In genomic region chr5:69517763-69518212, GRCh38 we compare ENCODE assay signal across 9 cellular contexts. TPM values are rescaled to one million over a fixed set of nuclear protein-coding genes. Genes with fewer than 3 reads are reported as not detected.
DNase-seq lines count a peak whose midpoint lies in the region; ATAC-seq and TF ChIP-seq lines count a peak whose summit lies in the region.
"Had no signal": no experiment of that assay in that cellular context is flagged by ENCODE, and none has a peak within 500 bp of the region (broad histone marks: within the 10 kb centered on the region; RNA-seq: fewer than 3 reads in every experiment).

No MANE protein-coding gene starts in this region.

- no peak overlapping the region for H3K4me3 Mint-ChIP-seq in activated CD4-positive, alpha-beta T cell treated with anti-CD3 and anti-CD28 coated beads for 36 hours
- H3K4me3 Mint-ChIP-seq in immature natural killer cell = no peak overlapping the region
- H3K4me3 Mint-ChIP-seq: activated CD4-positive, alpha-beta T cell treated with anti-CD3 and anti-CD28 coated beads, Interleukin-2, amount 10 ng/mL, durations not matched to agents 24 days and 14 days had no signal

- H3K9me3 Mint-ChIP-seq in activated CD4-positive, alpha-beta T cell treated with anti-CD3 and anti-CD28 coated beads for 36 hours (ENCODE audit: low read depth) = no peaks in the 10 kb centered on the region
- H3K9me3 Mint-ChIP-seq in immature natural killer cell = no peaks in the 10 kb centered on the region
- H3K9me3 Mint-ChIP-seq: activated CD4-positive, alpha-beta T cell treated with anti-CD3 and anti-CD28 coated beads, Interleukin-2, amount 10 ng/mL, durations not matched to agents 24 days and 14 days had no signal

- TF ChIP-seq EP300 in upper lobe of left lung (IDR thresholded peaks at IDR 0.05) = peak in 3 of 4 donors; percentile 61 to 94 (median 64)

- no peaks in the 10 kb centered on the region for H3K36me3 Mint-ChIP-seq in activated CD4-positive, alpha-beta T cell treated with anti-CD3 and anti-CD28 coated beads for 36 hours (ENCODE audit: low read depth)
- no peaks in the 10 kb centered on the region for H3K36me3 Mint-ChIP-seq in immature natural killer cell

- peak overlapping the region; percentile 64 to 84 (median 77) for H3K27ac ChIP-seq in upper lobe of left lung

- no peaks in the 10 kb centered on the region for H3K4me1 Mint-ChIP-seq in activated CD4-positive, alpha-beta T cell treated with anti-CD3 and anti-CD28 coated beads for 36 hours
- no peaks in the 10 kb centered on the region for H3K4me1 Mint-ChIP-seq in immature natural killer cell
- H3K4me1 Mint-ChIP-seq: activated CD4-positive, alpha-beta T cell treated with anti-CD3 and anti-CD28 coated beads, Interleukin-2, amount 10 ng/mL, durations not matched to agents 24 days and 14 days had no signal

- H3K4me1 ChIP-seq in upper lobe of left lung = peaks cover 35 to 62% (median 53%) of the 10 kb centered on the region in 4 donors

- ATAC-seq in upper lobe of left lung (ENCODE audit: low FRiP score in 2 of 2) = peak; percentile 49 to 91
- no peak for ATAC-seq in activated CD4-positive, alpha-beta T cell treated with anti-CD3 and anti-CD28 coated beads for 36 hours

- intact Hi-C loops in activated CD4-positive, alpha-beta T cell treated with anti-CD3 and anti-CD28 coated beads for 36 hours (cut with DNase I, micrococcal nuclease) = no loop called here

- H3K36me3 ChIP-seq in upper lobe of left lung = no peaks in the 10 kb centered on the region

- no peak overlapping the region for H3K4me3 ChIP-seq in upper lobe of left lung

- H3K27ac Mint-ChIP-seq in activated CD4-positive, alpha-beta T cell treated with anti-CD3 and anti-CD28 coated beads for 36 hours = no peak overlapping the region
- no peak overlapping the region for H3K27ac Mint-ChIP-seq in immature natural killer cell
- H3K27ac Mint-ChIP-seq: activated CD4-positive, alpha-beta T cell treated with anti-CD3 and anti-CD28 coated beads, Interleukin-2, amount 10 ng/mL, durations not matched to agents 24 days and 14 days had no signal

- DNase-seq in NCI-H2171 treated with DMSO at 0.1 percent for 48 hours (lab: John Stamatoyannopoulos, UW) = peak; percentile 2
- DNase-seq in NCI-H2171 (lab: John Stamatoyannopoulos, UW) = no peak
- peak; percentile 56 for DNase-seq in SW480 (ENCODE audit: low spot score)
- peak; percentile 79 for DNase-seq in iris pigment epithelial cell (ENCODE audit: low read depth)
- peak in 1 of 2 donors; percentile 43 for DNase-seq in upper lobe of left lung
- DNase-seq in activated CD4-positive, alpha-beta T cell treated with anti-CD3 and anti-CD28 coated beads for 36 hours = no peak
- DNase-seq in immature natural killer cell = no peak
- DNase-seq in activated CD4-positive, alpha-beta T cell treated with anti-CD3 and anti-CD28 coated beads for 1 hour = no peak
- DNase-seq: activated CD4-positive, alpha-beta T cell treated with anti-CD3 and anti-CD28 coated beads, Interleukin-2, amount 10 ng/mL, durations not matched to agents 24 days and 14 days had no signal

- peaks cover 2% of the 10 kb centered on the region for H3K27me3 Mint-ChIP-seq in activated CD4-positive, alpha-beta T cell treated with anti-CD3 and anti-CD28 coated beads for 36 hours
- peaks cover 0 to 6% (median 0%) of the 10 kb centered on the region in 3 donors for H3K27me3 Mint-ChIP-seq in immature natural killer cell (ENCODE audit: low read depth in 3 of 3)

- POLR2A ChIA-PET in activated CD4-positive, alpha-beta T cell treated with anti-CD3 and anti-CD28 coated beads for 36 hours (lab: Charles Lee) = no interaction called here

- no peak for TF ChIP-seq CTCF in upper lobe of left lung (IDR thresholded peaks at IDR 0.05)

- TF ChIP-seq POLR2A in upper lobe of left lung (IDR thresholded peaks at IDR 0.05) = peak in 1 of 4 donors; percentile 1

- CTCF ChIA-PET in activated CD4-positive, alpha-beta T cell treated with anti-CD3 and anti-CD28 coated beads for 36 hours (lab: Charles Lee) = interaction anchor here (0.9 kb wide), 1 partner anchor 15 kb away, joined by 3 read pairs; no protein-coding TSS in a partner anchor

- H3K9me3 ChIP-seq in upper lobe of left lung = no peaks in the 10 kb centered on the region

- 29 to 33% methylated on average over 4 of the region's 4 CpGs for WGBS in upper lobe of left lung, 2 donors

- H3K27me3 ChIP-seq in upper lobe of left lung = no peaks in the 10 kb centered on the region

RNA-seq across cellular contexts. Expression of gene OCLN, which starts 25.2 kb away (rescaled TPM):
- total RNA-seq in upper lobe of left lung = 100 to 1,000 TPM in 3 of 6 donors, 10 to 100 TPM in 3; 66.4 to 277 (median 109) TPM
- 1 to 10 TPM in 1 of 2 experiments, under 1 TPM in 1; 0.57 to 2.1 TPM for total RNA-seq in activated CD4-positive, alpha-beta T cell treated with anti-CD3 and anti-CD28 coated beads for 36 hours
- polyA plus RNA-seq in immature natural killer cell = under 1 TPM in 2 of 3 donors, not detected in 1; 0.08 to 0.13 TPM

RNA-seq across cellular contexts. Expression of gene GTF2H2C, which starts 42.2 kb away (rescaled TPM):
- 10 to 100 TPM; 28.4 to 56.6 (median 33.4) TPM for total RNA-seq in upper lobe of left lung
- total RNA-seq in activated CD4-positive, alpha-beta T cell treated with anti-CD3 and anti-CD28 coated beads for 36 hours = 10 to 100 TPM; 42.2 to 48.5 TPM
- 10 to 100 TPM; 18.7 to 25.3 (median 24.8) TPM for polyA plus RNA-seq in immature natural killer cell

Comparison
In these comparisons a context has a peak if more than half of its experiments do, and no peak if none do; other contexts are left out.
1. DNase-seq: peak in NCI-H2171 treated with DMSO at 0.1 percent for 48 hours (single experiment), SW480 (single experiment) and iris pigment epithelial cell (single experiment); none in NCI-H2171 (single experiment), activated CD4-positive, alpha-beta T cell treated with anti-CD3 and anti-CD28 coated beads for 36 hours (single experiment), immature natural killer cell (0 of 3) and activated CD4-positive, alpha-beta T cell treated with anti-CD3 and anti-CD28 coated beads for 1 hour (single experiment).
2. RNA of gene OCLN, which starts 25.2 kb away (total RNA-seq): 66.4 to 277 TPM in upper lobe of left lung; 0.57 to 2.1 TPM in activated CD4-positive, alpha-beta T cell treated with anti-CD3 and anti-CD28 coated beads for 36 hours; every median in the first group is over 10 times any median in the second.